ENCODE assay signal across 1 cellular context in the genomic region with DNA sequence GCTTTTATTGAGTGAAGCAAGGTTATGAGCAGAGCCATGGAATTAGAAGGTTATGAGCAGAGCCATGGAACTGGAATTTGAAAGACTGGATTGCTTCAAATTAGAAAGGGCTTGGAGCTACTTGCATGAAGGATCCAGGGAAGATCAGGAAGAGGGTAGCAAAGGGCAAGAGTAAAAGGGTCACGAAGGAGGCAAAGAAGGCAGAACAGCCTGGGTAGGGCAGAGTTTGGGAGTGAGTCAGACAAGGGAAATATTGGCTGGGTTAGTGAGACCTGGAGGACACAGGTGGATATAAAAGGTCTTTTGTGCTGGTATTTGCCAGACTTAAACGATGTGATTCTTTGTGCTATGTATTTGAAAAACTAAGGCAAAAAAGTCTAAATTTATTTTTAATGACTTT.
TF ChIP-seq lines count a peak whose summit lies in the region.

No MANE protein-coding gene starts in this region.

TF ChIP-seq in HepG2, 621 proteins besides CTCF, POLR2A, EP300 and RAD21 (continued from another document):
- TF ChIP-seq, protein P1, sequence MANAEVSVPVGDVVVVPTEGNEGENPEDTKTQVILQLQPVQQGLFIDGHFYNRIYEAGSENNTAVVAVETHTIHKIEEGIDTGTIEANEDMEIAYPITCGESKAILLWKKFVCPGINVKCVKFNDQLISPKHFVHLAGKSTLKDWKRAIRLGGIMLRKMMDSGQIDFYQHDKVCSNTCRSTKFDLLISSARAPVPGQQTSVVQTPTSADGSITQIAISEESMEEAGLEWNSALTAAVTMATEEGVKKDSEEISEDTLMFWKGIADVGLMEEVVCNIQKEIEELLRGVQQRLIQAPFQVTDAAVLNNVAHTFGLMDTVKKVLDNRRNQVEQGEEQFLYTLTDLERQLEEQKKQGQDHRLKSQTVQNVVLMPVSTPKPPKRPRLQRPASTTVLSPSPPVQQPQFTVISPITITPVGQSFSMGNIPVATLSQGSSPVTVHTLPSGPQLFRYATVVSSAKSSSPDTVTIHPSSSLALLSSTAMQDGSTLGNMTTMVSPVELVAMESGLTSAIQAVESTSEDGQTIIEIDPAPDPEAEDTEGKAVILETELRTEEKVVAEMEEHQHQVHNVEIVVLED (CRISPR knock-in tag; IDR thresholded peaks at IDR 0.05; ENCODE audit: borderline replicate concordance), result no peak
- TF ChIP-seq RAD51 (IDR thresholded peaks at IDR 0.05; ENCODE audit: borderline replicate concordance) (no peak), KMT2B (CRISPR knock-in tag; IDR thresholded peaks at IDR 0.05) (no peak), SP2 (CRISPR knock-in tag; IDR thresholded peaks at IDR 0.05) (no peak), HOXA3 (CRISPR knock-in tag; IDR thresholded peaks at IDR 0.05) (no peak), ETV5 (CRISPR knock-in tag; IDR thresholded peaks at IDR 0.05; ENCODE audit: borderline replicate concordance) (peak; percentile 24; the same call in 1 of the 2 replicates), SPEN (CRISPR knock-in tag; IDR thresholded peaks at IDR 0.05; ENCODE audit: low read depth) (no peak), ARNT (IDR thresholded peaks at IDR 0.05) (no peak), SOX5 (CRISPR knock-in tag; IDR thresholded peaks at IDR 0.05; ENCODE audit: borderline replicate concordance) (peak; percentile 28; the same call in 1 of the 2 replicates), ZSCAN30 (CRISPR knock-in tag; IDR thresholded peaks at IDR 0.05) (no peak), ZMYM3 (CRISPR knock-in tag; IDR thresholded peaks at IDR 0.05) (no peak), MEF2D (CRISPR knock-in tag; IDR thresholded peaks at IDR 0.05) (no peak), RBAK (CRISPR knock-in tag; IDR thresholded peaks at IDR 0.05) (no peak), FOSL2 (CRISPR knock-in tag; IDR thresholded peaks at IDR 0.05) (peak; percentile 60), HDAC2 (CRISPR knock-in tag; IDR thresholded peaks at IDR 0.05) (no peak), TRIM24 (CRISPR knock-in tag; IDR thresholded peaks at IDR 0.05) (no peak), JDP2 (CRISPR knock-in tag; IDR thresholded peaks at IDR 0.05; ENCODE audit: borderline replicate concordance) (no peak), HMG20B (CRISPR knock-in tag; conservative IDR thresholded peaks at IDR 0.05) (no peak), SAFB2 (CRISPR knock-in tag; IDR thresholded peaks at IDR 0.05; ENCODE audit: borderline replicate concordance, low read depth) (no peak), ZNF24 (IDR thresholded peaks at IDR 0.05) (no peak), ZNF598 (CRISPR knock-in tag; IDR thresholded peaks at IDR 0.05; ENCODE audit: borderline replicate concordance) (no peak), NRL (CRISPR knock-in tag; IDR thresholded peaks at IDR 0.05; ENCODE audit: borderline replicate concordance) (no peak), SRF (IDR thresholded peaks at IDR 0.05; ENCODE audit: low read depth, low read length) (no peak), ZNF724P (CRISPR knock-in tag; IDR thresholded peaks at IDR 0.05; ENCODE audit: borderline replicate concordance) (no peak), HNRNPK (IDR thresholded peaks at IDR 0.05; ENCODE audit: low read depth, low read length, poor library complexity, severe bottlenecking) (no peak), RXRB (CRISPR knock-in tag; IDR thresholded peaks at IDR 0.05; ENCODE audit: borderline replicate concordance) (peak; percentile 26; the same call in 1 of the 2 replicates), ZNF781 (CRISPR knock-in tag; IDR thresholded peaks at IDR 0.05; ENCODE audit: borderline replicate concordance, not compliant biosample characterization) (no peak), STAG1 (CRISPR knock-in tag; IDR thresholded peaks at IDR 0.05) (no peak; the same call in 1 of the 2 replicates)
- TF ChIP-seq, protein P2, sequence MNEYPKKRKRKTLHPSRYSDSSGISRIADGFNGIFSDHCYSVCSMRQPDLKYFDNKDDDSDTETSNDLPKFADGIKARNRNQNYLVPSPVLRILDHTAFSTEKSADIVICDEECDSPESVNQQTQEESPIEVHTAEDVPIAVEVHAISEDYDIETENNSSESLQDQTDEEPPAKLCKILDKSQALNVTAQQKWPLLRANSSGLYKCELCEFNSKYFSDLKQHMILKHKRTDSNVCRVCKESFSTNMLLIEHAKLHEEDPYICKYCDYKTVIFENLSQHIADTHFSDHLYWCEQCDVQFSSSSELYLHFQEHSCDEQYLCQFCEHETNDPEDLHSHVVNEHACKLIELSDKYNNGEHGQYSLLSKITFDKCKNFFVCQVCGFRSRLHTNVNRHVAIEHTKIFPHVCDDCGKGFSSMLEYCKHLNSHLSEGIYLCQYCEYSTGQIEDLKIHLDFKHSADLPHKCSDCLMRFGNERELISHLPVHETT (CRISPR knock-in tag; conservative IDR thresholded peaks at IDR 0.05), result no peak
- TF ChIP-seq, protein P3, sequence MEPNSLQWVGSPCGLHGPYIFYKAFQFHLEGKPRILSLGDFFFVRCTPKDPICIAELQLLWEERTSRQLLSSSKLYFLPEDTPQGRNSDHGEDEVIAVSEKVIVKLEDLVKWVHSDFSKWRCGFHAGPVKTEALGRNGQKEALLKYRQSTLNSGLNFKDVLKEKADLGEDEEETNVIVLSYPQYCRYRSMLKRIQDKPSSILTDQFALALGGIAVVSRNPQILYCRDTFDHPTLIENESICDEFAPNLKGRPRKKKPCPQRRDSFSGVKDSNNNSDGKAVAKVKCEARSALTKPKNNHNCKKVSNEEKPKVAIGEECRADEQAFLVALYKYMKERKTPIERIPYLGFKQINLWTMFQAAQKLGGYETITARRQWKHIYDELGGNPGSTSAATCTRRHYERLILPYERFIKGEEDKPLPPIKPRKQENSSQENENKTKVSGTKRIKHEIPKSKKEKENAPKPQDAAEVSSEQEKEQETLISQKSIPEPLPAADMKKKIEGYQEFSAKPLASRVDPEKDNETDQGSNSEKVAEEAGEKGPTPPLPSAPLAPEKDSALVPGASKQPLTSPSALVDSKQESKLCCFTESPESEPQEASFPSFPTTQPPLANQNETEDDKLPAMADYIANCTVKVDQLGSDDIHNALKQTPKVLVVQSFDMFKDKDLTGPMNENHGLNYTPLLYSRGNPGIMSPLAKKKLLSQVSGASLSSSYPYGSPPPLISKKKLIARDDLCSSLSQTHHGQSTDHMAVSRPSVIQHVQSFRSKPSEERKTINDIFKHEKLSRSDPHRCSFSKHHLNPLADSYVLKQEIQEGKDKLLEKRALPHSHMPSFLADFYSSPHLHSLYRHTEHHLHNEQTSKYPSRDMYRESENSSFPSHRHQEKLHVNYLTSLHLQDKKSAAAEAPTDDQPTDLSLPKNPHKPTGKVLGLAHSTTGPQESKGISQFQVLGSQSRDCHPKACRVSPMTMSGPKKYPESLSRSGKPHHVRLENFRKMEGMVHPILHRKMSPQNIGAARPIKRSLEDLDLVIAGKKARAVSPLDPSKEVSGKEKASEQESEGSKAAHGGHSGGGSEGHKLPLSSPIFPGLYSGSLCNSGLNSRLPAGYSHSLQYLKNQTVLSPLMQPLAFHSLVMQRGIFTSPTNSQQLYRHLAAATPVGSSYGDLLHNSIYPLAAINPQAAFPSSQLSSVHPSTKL (CRISPR knock-in tag; IDR thresholded peaks at IDR 0.05), result peak; percentile 39
- TF ChIP-seq, protein P4, sequence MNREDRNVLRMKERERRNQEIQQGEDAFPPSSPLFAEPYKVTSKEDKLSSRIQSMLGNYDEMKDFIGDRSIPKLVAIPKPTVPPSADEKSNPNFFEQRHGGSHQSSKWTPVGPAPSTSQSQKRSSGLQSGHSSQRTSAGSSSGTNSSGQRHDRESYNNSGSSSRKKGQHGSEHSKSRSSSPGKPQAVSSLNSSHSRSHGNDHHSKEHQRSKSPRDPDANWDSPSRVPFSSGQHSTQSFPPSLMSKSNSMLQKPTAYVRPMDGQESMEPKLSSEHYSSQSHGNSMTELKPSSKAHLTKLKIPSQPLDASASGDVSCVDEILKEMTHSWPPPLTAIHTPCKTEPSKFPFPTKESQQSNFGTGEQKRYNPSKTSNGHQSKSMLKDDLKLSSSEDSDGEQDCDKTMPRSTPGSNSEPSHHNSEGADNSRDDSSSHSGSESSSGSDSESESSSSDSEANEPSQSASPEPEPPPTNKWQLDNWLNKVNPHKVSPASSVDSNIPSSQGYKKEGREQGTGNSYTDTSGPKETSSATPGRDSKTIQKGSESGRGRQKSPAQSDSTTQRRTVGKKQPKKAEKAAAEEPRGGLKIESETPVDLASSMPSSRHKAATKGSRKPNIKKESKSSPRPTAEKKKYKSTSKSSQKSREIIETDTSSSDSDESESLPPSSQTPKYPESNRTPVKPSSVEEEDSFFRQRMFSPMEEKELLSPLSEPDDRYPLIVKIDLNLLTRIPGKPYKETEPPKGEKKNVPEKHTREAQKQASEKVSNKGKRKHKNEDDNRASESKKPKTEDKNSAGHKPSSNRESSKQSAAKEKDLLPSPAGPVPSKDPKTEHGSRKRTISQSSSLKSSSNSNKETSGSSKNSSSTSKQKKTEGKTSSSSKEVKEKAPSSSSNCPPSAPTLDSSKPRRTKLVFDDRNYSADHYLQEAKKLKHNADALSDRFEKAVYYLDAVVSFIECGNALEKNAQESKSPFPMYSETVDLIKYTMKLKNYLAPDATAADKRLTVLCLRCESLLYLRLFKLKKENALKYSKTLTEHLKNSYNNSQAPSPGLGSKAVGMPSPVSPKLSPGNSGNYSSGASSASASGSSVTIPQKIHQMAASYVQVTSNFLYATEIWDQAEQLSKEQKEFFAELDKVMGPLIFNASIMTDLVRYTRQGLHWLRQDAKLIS (CRISPR knock-in tag; IDR thresholded peaks at IDR 0.05), result no peak
- TF ChIP-seq, protein P5, sequence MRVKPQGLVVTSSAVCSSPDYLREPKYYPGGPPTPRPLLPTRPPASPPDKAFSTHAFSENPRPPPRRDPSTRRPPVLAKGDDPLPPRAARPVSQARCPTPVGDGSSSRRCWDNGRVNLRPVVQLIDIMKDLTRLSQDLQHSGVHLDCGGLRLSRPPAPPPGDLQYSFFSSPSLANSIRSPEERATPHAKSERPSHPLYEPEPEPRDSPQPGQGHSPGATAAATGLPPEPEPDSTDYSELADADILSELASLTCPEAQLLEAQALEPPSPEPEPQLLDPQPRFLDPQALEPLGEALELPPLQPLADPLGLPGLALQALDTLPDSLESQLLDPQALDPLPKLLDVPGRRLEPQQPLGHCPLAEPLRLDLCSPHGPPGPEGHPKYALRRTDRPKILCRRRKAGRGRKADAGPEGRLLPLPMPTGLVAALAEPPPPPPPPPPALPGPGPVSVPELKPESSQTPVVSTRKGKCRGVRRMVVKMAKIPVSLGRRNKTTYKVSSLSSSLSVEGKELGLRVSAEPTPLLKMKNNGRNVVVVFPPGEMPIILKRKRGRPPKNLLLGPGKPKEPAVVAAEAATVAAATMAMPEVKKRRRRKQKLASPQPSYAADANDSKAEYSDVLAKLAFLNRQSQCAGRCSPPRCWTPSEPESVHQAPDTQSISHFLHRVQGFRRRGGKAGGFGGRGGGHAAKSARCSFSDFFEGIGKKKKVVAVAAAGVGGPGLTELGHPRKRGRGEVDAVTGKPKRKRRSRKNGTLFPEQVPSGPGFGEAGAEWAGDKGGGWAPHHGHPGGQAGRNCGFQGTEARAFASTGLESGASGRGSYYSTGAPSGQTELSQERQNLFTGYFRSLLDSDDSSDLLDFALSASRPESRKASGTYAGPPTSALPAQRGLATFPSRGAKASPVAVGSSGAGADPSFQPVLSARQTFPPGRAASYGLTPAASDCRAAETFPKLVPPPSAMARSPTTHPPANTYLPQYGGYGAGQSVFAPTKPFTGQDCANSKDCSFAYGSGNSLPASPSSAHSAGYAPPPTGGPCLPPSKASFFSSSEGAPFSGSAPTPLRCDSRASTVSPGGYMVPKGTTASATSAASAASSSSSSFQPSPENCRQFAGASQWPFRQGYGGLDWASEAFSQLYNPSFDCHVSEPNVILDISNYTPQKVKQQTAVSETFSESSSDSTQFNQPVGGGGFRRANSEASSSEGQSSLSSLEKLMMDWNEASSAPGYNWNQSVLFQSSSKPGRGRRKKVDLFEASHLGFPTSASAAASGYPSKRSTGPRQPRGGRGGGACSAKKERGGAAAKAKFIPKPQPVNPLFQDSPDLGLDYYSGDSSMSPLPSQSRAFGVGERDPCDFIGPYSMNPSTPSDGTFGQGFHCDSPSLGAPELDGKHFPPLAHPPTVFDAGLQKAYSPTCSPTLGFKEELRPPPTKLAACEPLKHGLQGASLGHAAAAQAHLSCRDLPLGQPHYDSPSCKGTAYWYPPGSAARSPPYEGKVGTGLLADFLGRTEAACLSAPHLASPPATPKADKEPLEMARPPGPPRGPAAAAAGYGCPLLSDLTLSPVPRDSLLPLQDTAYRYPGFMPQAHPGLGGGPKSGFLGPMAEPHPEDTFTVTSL (CRISPR knock-in tag; IDR thresholded peaks at IDR 0.05; ENCODE audit: borderline replicate concordance), result peak; percentile 22; the same call in 1 of the 2 replicates
- TF ChIP-seq, protein P6, sequence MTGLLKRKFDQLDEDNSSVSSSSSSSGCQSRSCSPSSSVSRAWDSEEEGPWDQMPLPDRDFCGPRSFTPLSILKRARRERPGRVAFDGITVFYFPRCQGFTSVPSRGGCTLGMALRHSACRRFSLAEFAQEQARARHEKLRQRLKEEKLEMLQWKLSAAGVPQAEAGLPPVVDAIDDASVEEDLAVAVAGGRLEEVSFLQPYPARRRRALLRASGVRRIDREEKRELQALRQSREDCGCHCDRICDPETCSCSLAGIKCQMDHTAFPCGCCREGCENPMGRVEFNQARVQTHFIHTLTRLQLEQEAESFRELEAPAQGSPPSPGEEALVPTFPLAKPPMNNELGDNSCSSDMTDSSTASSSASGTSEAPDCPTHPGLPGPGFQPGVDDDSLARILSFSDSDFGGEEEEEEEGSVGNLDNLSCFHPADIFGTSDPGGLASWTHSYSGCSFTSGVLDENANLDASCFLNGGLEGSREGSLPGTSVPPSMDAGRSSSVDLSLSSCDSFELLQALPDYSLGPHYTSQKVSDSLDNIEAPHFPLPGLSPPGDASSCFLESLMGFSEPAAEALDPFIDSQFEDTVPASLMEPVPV (CRISPR knock-in tag; IDR thresholded peaks at IDR 0.05), result no peak
- TF ChIP-seq, protein P7, sequence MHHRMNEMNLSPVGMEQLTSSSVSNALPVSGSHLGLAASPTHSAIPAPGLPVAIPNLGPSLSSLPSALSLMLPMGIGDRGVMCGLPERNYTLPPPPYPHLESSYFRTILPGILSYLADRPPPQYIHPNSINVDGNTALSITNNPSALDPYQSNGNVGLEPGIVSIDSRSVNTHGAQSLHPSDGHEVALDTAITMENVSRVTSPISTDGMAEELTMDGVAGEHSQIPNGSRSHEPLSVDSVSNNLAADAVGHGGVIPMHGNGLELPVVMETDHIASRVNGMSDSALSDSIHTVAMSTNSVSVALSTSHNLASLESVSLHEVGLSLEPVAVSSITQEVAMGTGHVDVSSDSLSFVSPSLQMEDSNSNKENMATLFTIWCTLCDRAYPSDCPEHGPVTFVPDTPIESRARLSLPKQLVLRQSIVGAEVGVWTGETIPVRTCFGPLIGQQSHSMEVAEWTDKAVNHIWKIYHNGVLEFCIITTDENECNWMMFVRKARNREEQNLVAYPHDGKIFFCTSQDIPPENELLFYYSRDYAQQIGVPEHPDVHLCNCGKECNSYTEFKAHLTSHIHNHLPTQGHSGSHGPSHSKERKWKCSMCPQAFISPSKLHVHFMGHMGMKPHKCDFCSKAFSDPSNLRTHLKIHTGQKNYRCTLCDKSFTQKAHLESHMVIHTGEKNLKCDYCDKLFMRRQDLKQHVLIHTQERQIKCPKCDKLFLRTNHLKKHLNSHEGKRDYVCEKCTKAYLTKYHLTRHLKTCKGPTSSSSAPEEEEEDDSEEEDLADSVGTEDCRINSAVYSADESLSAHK (CRISPR knock-in tag; IDR thresholded peaks at IDR 0.05; ENCODE audit: borderline replicate concordance), result no peak
- TF ChIP-seq, protein P8, sequence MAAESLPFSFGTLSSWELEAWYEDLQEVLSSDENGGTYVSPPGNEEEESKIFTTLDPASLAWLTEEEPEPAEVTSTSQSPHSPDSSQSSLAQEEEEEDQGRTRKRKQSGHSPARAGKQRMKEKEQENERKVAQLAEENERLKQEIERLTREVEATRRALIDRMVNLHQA (CRISPR knock-in tag; IDR thresholded peaks at IDR 0.05), result no peak
TF ChIP-seq in HepG2: peak in this region for 12.
